ENCODE assay signal across 8 cellular contexts in genomic region chr11:67252831-67253239, GRCh38. TPM values are rescaled to one million over a fixed set of nuclear protein-coding genes. Genes with fewer than 3 reads are reported as not detected.
DNase-seq lines count a peak whose midpoint lies in the region; ATAC-seq and TF ChIP-seq lines count a peak whose summit lies in the region.

No MANE protein-coding gene starts in this region.

- H3K4me1 ChIP-seq in DOHH2 (ENCODE audit: control insufficient read depth, low read length) (0 out of 2 replicates have a peak, but pooled peaks cover 2% of the 10 kb centered on the region), thyroid gland (peaks cover 13 to 14% of the 10 kb centered on the region in 2 donors), testis (no peaks in the 10 kb centered on the region)

- H3K4me1 Mint-ChIP-seq in activated naive CD8-positive, alpha-beta T cell treated with anti-CD3 and anti-CD28 coated beads, Interleukin-2, amount 10 ng/mL, durations not matched to agents 7 days and 5 days = peaks cover 37% of the 10 kb centered on the region

- H3K36me3 ChIP-seq in DOHH2 (ENCODE audit: control insufficient read depth, low read length) = peaks cover 94% of the 10 kb centered on the region
- H3K36me3 ChIP-seq in thyroid gland = peaks cover 88 to 89% of the 10 kb centered on the region in 2 donors
- no peaks in the 10 kb centered on the region for H3K36me3 ChIP-seq in testis (ENCODE audit: low read depth, missing control alignments)

- peaks cover 39% of the 10 kb centered on the region for H3K36me3 Mint-ChIP-seq in activated naive CD8-positive, alpha-beta T cell treated with anti-CD3 and anti-CD28 coated beads, Interleukin-2, amount 10 ng/mL, durations not matched to agents 7 days and 5 days

- peak; percentile 52 for TF ChIP-seq CTCF in DOHH2 (IDR thresholded peaks at IDR 0.05; ENCODE audit: low read depth, low read length, poor library complexity, severe bottlenecking)
- TF ChIP-seq CTCF in thyroid gland (IDR thresholded peaks at IDR 0.05) = peak in 4 of 6 experiments; percentile 24 to 39 (median 30)
- TF ChIP-seq CTCF in testis (IDR thresholded peaks at IDR 0.05) = peak in 1 of 3 experiments; percentile 21

- ATAC-seq in activated naive CD8-positive, alpha-beta T cell treated with anti-CD3 and anti-CD28 coated beads, Interleukin-2, amount 10 ng/mL, durations not matched to agents 7 days and 5 days (ENCODE audit: low read depth) = peak; percentile 89
- no peak for ATAC-seq in HG03469 (IDR thresholded peaks at IDR 0.05; ENCODE audit: unreplicated experiment)

- H3K27me3 Mint-ChIP-seq in activated naive CD8-positive, alpha-beta T cell treated with anti-CD3 and anti-CD28 coated beads, Interleukin-2, amount 10 ng/mL, durations not matched to agents 7 days and 5 days = no peaks in the 10 kb centered on the region

- H3K9me2 ChIP-seq in DOHH2 (replicated peaks; ENCODE audit: control insufficient read depth, low read length) = no peaks in the 10 kb centered on the region

- H3K9me3 ChIP-seq in DOHH2 (ENCODE audit: control insufficient read depth, insufficient read depth, low read length) = no peaks in the 10 kb centered on the region
- no peaks in the 10 kb centered on the region for H3K9me3 ChIP-seq in thyroid gland
- no peaks in the 10 kb centered on the region for H3K9me3 ChIP-seq in testis

- WGBS in thyroid gland, 2 donors = 72 to 74% methylated on average over 4 of the region's 4 CpGs
- 88% methylated on average over 3 to 4 of the region's 4 CpGs for WGBS in testis, 2 donors

- no peak overlapping the region for H3K4me3 ChIP-seq in DOHH2 (ENCODE audit: low read length)
- no peak overlapping the region for H3K4me3 ChIP-seq in thyroid gland (replicated peaks in 1 of 3)
- H3K4me3 ChIP-seq in testis = no peak overlapping the region

- peaks cover 18% of the 10 kb centered on the region for H3F3A ChIP-seq in DOHH2 (ENCODE audit: control insufficient read depth, insufficient read depth)

- TF ChIP-seq POLR2A in thyroid gland (IDR thresholded peaks at IDR 0.05) = no peak
- TF ChIP-seq POLR2A in testis (IDR thresholded peaks at IDR 0.05) = no peak

- H3K9me3 Mint-ChIP-seq in activated naive CD8-positive, alpha-beta T cell treated with anti-CD3 and anti-CD28 coated beads, Interleukin-2, amount 10 ng/mL, durations not matched to agents 7 days and 5 days = no peaks in the 10 kb centered on the region

- DNase-seq in LHCN-M2 (ENCODE audit: low read depth) (peak; percentile 44), iris pigment epithelial cell (ENCODE audit: low read depth) (peak; percentile 51), thyroid gland (peak; percentile 40 to 49), putamen (ENCODE audit: low spot score) (no peak), testis (no peak)
- peak; percentile 49 for DNase-seq in activated naive CD8-positive, alpha-beta T cell treated with anti-CD3 and anti-CD28 coated beads, Interleukin-2, amount 10 ng/mL, durations not matched to agents 7 days and 5 days

- H3K79me2 ChIP-seq in DOHH2 (ENCODE audit: control insufficient read depth, low read length) = no peaks in the 10 kb centered on the region

- intact Hi-C loops in thyroid gland (cut with DNase I) = no loop called here
- intact Hi-C loops in testis (cut with DNase I; ENCODE audit: low total_unique reads) = no loop called here

- POLR2A ChIA-PET in activated naive CD8-positive, alpha-beta T cell treated with anti-CD3 and anti-CD28 coated beads, Interleukin-2, amount 10 ng/mL, durations not matched to agents 7 days and 5 days (lab: Charles Lee) = interaction anchor here (0.6 to 4.8 kb wide), 9 partner anchors 10 to 134 kb away, joined by 3 to 38 read pairs (median 5); partner anchors contain the start of genes ANKRD13D, KDM2A and SSH3

- H3K27me3 ChIP-seq in DOHH2 (ENCODE audit: control insufficient read depth, low read length) (no peaks in the 10 kb centered on the region), thyroid gland (no peaks in the 10 kb centered on the region), testis (no peaks in the 10 kb centered on the region)

- peak overlapping the region; percentile 39 for H3K4me3 Mint-ChIP-seq in activated naive CD8-positive, alpha-beta T cell treated with anti-CD3 and anti-CD28 coated beads, Interleukin-2, amount 10 ng/mL, durations not matched to agents 7 days and 5 days

- 0 out of 2 replicates have a peak, but pooled peaks cover 3% of the 10 kb centered on the region for H4K20me1 ChIP-seq in DOHH2 (ENCODE audit: control insufficient read depth, insufficient read depth, low read depth, low read length)

- H3K27ac ChIP-seq in DOHH2 (ENCODE audit: low read depth, low read length) = no peak overlapping the region
- H3K27ac ChIP-seq in thyroid gland = no peak overlapping the region
- no peak overlapping the region for H3K27ac ChIP-seq in testis

- H3K4me2 ChIP-seq in DOHH2 (ENCODE audit: low read length) = no peak overlapping the region

- H3K27ac Mint-ChIP-seq in activated naive CD8-positive, alpha-beta T cell treated with anti-CD3 and anti-CD28 coated beads, Interleukin-2, amount 10 ng/mL, durations not matched to agents 7 days and 5 days = peak overlapping the region; percentile 71

RNA-seq across cellular contexts. Expression of gene GRK2, which starts 13.4 kb away (rescaled TPM):
- total RNA-seq in LHCN-M2 (2014; rRNA removed) (62.6 and 69.3 TPM in 2 replicates), thyroid gland (10 to 100 TPM; 32.8 to 55.8 (median 40.6) TPM), testis (10 to 100 TPM; 64.3 to 87.6 TPM)
- polyA plus RNA-seq in LHCN-M2 (2012) = 33.9 TPM
- total RNA-seq in activated naive CD8-positive, alpha-beta T cell treated with anti-CD3 and anti-CD28 coated beads, Interleukin-2, amount 10 ng/mL, durations not matched to agents 7 days and 5 days = 100 to 1,000 TPM; 325 to 341 TPM
- 45.6 TPM for polyA plus RNA-seq in testis (ENCODE audit: insufficient read depth, low read depth, low replicate concordance)

RNA-seq across cellular contexts. Expression of gene ANKRD13D, which starts 36.3 kb away (rescaled TPM):
- total RNA-seq in LHCN-M2 (2014; rRNA removed) = 31.3 and 42.1 TPM in 2 replicates
- 19.6 TPM for polyA plus RNA-seq in LHCN-M2 (2012)
- total RNA-seq in activated naive CD8-positive, alpha-beta T cell treated with anti-CD3 and anti-CD28 coated beads, Interleukin-2, amount 10 ng/mL, durations not matched to agents 7 days and 5 days = 100 to 1,000 TPM; 185 to 207 TPM
- total RNA-seq in thyroid gland = 10 to 100 TPM; 27.9 to 36.8 (median 31.5) TPM
- total RNA-seq in testis = 10 to 100 TPM; 66.2 to 73.3 TPM
- polyA plus RNA-seq in testis (ENCODE audit: insufficient read depth, low read depth, low replicate concordance) = 32.8 TPM

RNA-seq across cellular contexts. Expression of gene SSH3, which starts 50.5 kb away (rescaled TPM):
- 10.8 and 19.0 TPM in 2 replicates for total RNA-seq in LHCN-M2 (2014; rRNA removed)
- 19.9 TPM for polyA plus RNA-seq in LHCN-M2 (2012)
- 10 to 100 TPM; 24.6 to 27.0 TPM for total RNA-seq in activated naive CD8-positive, alpha-beta T cell treated with anti-CD3 and anti-CD28 coated beads, Interleukin-2, amount 10 ng/mL, durations not matched to agents 7 days and 5 days
- total RNA-seq in thyroid gland = 10 to 100 TPM; 50.5 to 59.9 (median 54.4) TPM
- 1 to 10 TPM; 6.9 to 9.8 TPM for total RNA-seq in testis
- polyA plus RNA-seq in testis (ENCODE audit: insufficient read depth, low read depth, low replicate concordance) = 8.6 TPM

Comparison
In these comparisons a context has a peak if more than half of its experiments do, and no peak if none do; other contexts are left out.
1. DNase-seq: peak in LHCN-M2 (single experiment), activated naive CD8-positive, alpha-beta T cell treated with anti-CD3 and anti-CD28 coated beads, Interleukin-2, amount 10 ng/mL, durations not matched to agents 7 days and 5 days (single experiment), iris pigment epithelial cell (single experiment) and thyroid gland (2 of 2); none in putamen (single experiment) and testis (single experiment).